ENCODE assay signal across 15 cellular contexts in the genomic region with DNA sequence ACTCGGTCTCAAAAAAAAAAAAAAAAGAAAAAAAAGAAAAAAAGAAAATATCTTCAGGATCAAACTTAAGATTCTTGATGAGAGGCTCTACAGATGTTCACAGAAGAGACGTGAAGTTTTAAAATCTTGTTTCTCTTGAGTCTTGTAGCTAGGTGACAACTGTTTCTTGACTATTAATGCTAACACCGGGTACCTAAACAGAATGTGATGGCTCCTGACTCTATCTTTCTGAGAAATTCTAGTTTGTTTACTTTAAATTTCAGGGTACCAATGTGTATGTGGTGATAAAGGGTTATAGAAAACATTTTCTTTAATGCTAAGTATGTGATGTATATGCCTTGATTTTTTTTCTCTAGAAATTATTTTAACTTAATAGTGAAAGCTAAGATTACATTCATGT. TPM values are rescaled to one million over a fixed set of nuclear protein-coding genes. Genes with fewer than 3 reads are reported as not detected.
DNase-seq lines count a peak whose midpoint lies in the region; ATAC-seq and TF ChIP-seq lines count a peak whose summit lies in the region.
"Had no signal": no experiment of that assay in that cellular context is flagged by ENCODE, and none has a peak within 500 bp of the region (broad histone marks: within the 10 kb centered on the region; RNA-seq: fewer than 3 reads in every experiment).

No MANE protein-coding gene starts in this region.

- H3K4me3 ChIP-seq in lower lobe of right lung (no peak overlapping the region), esophagus muscularis mucosa (no peak overlapping the region)

- peaks cover 78% of the 10 kb centered on the region for H3K4me1 ChIP-seq in lower lobe of right lung
- peaks cover 55 to 79% (median 67%) of the 10 kb centered on the region in 4 donors for H3K4me1 ChIP-seq in esophagus muscularis mucosa

- H3K9me3 Mint-ChIP-seq in activated naive CD8-positive, alpha-beta T cell (ENCODE audit: low read depth), result no peaks in the 10 kb centered on the region
- H3K9me3 Mint-ChIP-seq in activated naive CD8-positive, alpha-beta T cell treated with anti-CD3 and anti-CD28 coated beads for 36 hours, result no peaks in the 10 kb centered on the region
- H3K9me3 Mint-ChIP-seq in activated CD4-positive, alpha-beta memory T cell treated with anti-CD3 and anti-CD28 coated beads, Interleukin-2, amount 10 ng/mL, durations not matched to agents 7 days and 5 days, result no peaks in the 10 kb centered on the region
- H3K9me3 Mint-ChIP-seq in type B pancreatic cell, result no peaks in the 10 kb centered on the region
- H3K9me3 Mint-ChIP-seq: IgD-negative memory B cell had no signal

- POLR2A ChIA-PET in activated CD4-positive, alpha-beta memory T cell treated with anti-CD3 and anti-CD28 coated beads, Interleukin-2, amount 10 ng/mL, durations not matched to agents 7 days and 5 days (lab: Charles Lee), result interaction anchor here (1.4 to 2.6 kb wide), 2 partner anchors 9 to 11 kb away, joined by 3 to 10 read pairs; no protein-coding TSS in a partner anchor

- CTCF ChIA-PET in activated CD4-positive, alpha-beta memory T cell treated with anti-CD3 and anti-CD28 coated beads, Interleukin-2, amount 10 ng/mL, durations not matched to agents 7 days and 5 days (lab: Charles Lee), result interaction anchor here (0.9 kb wide), 1 partner anchor 50 kb away, joined by 4 read pairs; no protein-coding TSS in a partner anchor

- H3K36me3 ChIP-seq in lower lobe of right lung, result peaks cover 44% of the 10 kb centered on the region
- H3K36me3 ChIP-seq in esophagus muscularis mucosa, result peaks cover 17 to 43% (median 33%) of the 10 kb centered on the region in 4 donors

- intact Hi-C loops in lower lobe of right lung (cut with DNase I), result no loop called here
- intact Hi-C loops in esophagus muscularis mucosa (cut with DNase I), result no loop called here

- H3K27ac ChIP-seq in lower lobe of right lung (peak overlapping the region; percentile 74), esophagus muscularis mucosa (replicated peaks in 1 of 4) (peak overlapping the region in 2 of 4 donors; percentile 67 to 75)

- peaks cover 54% of the 10 kb centered on the region for H3K4me1 Mint-ChIP-seq in activated naive CD8-positive, alpha-beta T cell (ENCODE audit: low read depth)
- peaks cover 38% of the 10 kb centered on the region for H3K4me1 Mint-ChIP-seq in activated naive CD8-positive, alpha-beta T cell treated with anti-CD3 and anti-CD28 coated beads for 36 hours
- peaks cover 55% of the 10 kb centered on the region for H3K4me1 Mint-ChIP-seq in activated CD4-positive, alpha-beta memory T cell treated with anti-CD3 and anti-CD28 coated beads, Interleukin-2, amount 10 ng/mL, durations not matched to agents 7 days and 5 days
- peaks cover 18% of the 10 kb centered on the region for H3K4me1 Mint-ChIP-seq in type B pancreatic cell (ENCODE audit: unreplicated experiment)

- TF ChIP-seq CTCF in lower lobe of right lung (IDR thresholded peaks at IDR 0.05) (no peak), type B pancreatic cell (conservative IDR thresholded peaks at IDR 0.05) (no peak), esophagus muscularis mucosa (IDR thresholded peaks at IDR 0.05) (no peak)

- H3K4me3 Mint-ChIP-seq in activated naive CD8-positive, alpha-beta T cell, result no peak overlapping the region
- H3K4me3 Mint-ChIP-seq in activated naive CD8-positive, alpha-beta T cell treated with anti-CD3 and anti-CD28 coated beads for 36 hours, result no peak overlapping the region
- no peak overlapping the region for H3K4me3 Mint-ChIP-seq in activated CD4-positive, alpha-beta memory T cell treated with anti-CD3 and anti-CD28 coated beads, Interleukin-2, amount 10 ng/mL, durations not matched to agents 7 days and 5 days
- H3K4me3 Mint-ChIP-seq in type B pancreatic cell, result no peak overlapping the region
- H3K4me3 Mint-ChIP-seq: IgD-negative memory B cell had no signal

- H3K36me3 Mint-ChIP-seq in activated naive CD8-positive, alpha-beta T cell, result no peaks in the 10 kb centered on the region
- H3K36me3 Mint-ChIP-seq in activated naive CD8-positive, alpha-beta T cell treated with anti-CD3 and anti-CD28 coated beads for 36 hours, result peaks cover 35% of the 10 kb centered on the region
- H3K36me3 Mint-ChIP-seq in activated CD4-positive, alpha-beta memory T cell treated with anti-CD3 and anti-CD28 coated beads, Interleukin-2, amount 10 ng/mL, durations not matched to agents 7 days and 5 days (ENCODE audit: low read depth), result peaks cover 37% of the 10 kb centered on the region
- peaks cover 31% of the 10 kb centered on the region for H3K36me3 Mint-ChIP-seq in type B pancreatic cell

- H3K27ac Mint-ChIP-seq in activated naive CD8-positive, alpha-beta T cell, result peak overlapping the region; percentile 22
- no peak overlapping the region for H3K27ac Mint-ChIP-seq in activated naive CD8-positive, alpha-beta T cell treated with anti-CD3 and anti-CD28 coated beads for 36 hours
- peak overlapping the region; percentile 44 for H3K27ac Mint-ChIP-seq in activated CD4-positive, alpha-beta memory T cell treated with anti-CD3 and anti-CD28 coated beads, Interleukin-2, amount 10 ng/mL, durations not matched to agents 7 days and 5 days
- H3K27ac Mint-ChIP-seq in type B pancreatic cell, result peak overlapping the region; percentile 80

- 80% methylated on average over 3 of the region's 3 CpGs for WGBS in esophagus muscularis mucosa

- no peak for ATAC-seq in lower lobe of right lung
- no peak for ATAC-seq in GM21367 (IDR thresholded peaks at IDR 0.05; ENCODE audit: unreplicated experiment)

- H3K27me3 ChIP-seq in lower lobe of right lung (ENCODE audit: low read depth) (no peaks in the 10 kb centered on the region), esophagus muscularis mucosa (no peaks in the 10 kb centered on the region)

- H3K9me3 ChIP-seq in lower lobe of right lung (no peaks in the 10 kb centered on the region), esophagus muscularis mucosa (no peaks in the 10 kb centered on the region)

- no peaks in the 10 kb centered on the region for H3K27me3 Mint-ChIP-seq in activated naive CD8-positive, alpha-beta T cell
- no peaks in the 10 kb centered on the region for H3K27me3 Mint-ChIP-seq in activated naive CD8-positive, alpha-beta T cell treated with anti-CD3 and anti-CD28 coated beads for 36 hours
- no peaks in the 10 kb centered on the region for H3K27me3 Mint-ChIP-seq in activated CD4-positive, alpha-beta memory T cell treated with anti-CD3 and anti-CD28 coated beads, Interleukin-2, amount 10 ng/mL, durations not matched to agents 7 days and 5 days
- H3K27me3 Mint-ChIP-seq in type B pancreatic cell, result no peaks in the 10 kb centered on the region
- H3K27me3 Mint-ChIP-seq: IgD-negative memory B cell had no signal

- DNase-seq in activated naive CD8-positive, alpha-beta T cell treated with anti-CD3 and anti-CD28 coated beads for 36 hours, result no peak
- DNase-seq in activated CD4-positive, alpha-beta memory T cell treated with anti-CD3 and anti-CD28 coated beads, Interleukin-2, amount 10 ng/mL, durations not matched to agents 7 days and 5 days, result no peak
- DNase-seq in lower lobe of right lung, result no peak
- no peak for DNase-seq in type B pancreatic cell (ENCODE audit: extremely low spot score, unreplicated experiment)
- no peak for DNase-seq in NCI-H1694 (lab: John Stamatoyannopoulos, UW)
- DNase-seq in esophagus muscularis mucosa (ENCODE audit: extremely low spot score), result no peak
- DNase-seq: DMS53; H7; NCI-H1092; Right ventricle myocardium superior; stimulated activated CD4-positive, alpha-beta T cell treated with anti-CD3 and anti-CD28 coated beads, Interleukin-4, amount 100 ng/mL, for 1 hour; T-helper 9 cell had no signal

- no peak for TF ChIP-seq EP300 in esophagus muscularis mucosa (IDR thresholded peaks at IDR 0.05)

- no peak for TF ChIP-seq POLR2A in esophagus muscularis mucosa (IDR thresholded peaks at IDR 0.05; ENCODE audit: low read depth)

RNA-seq across cellular contexts. Expression of a gene that starts 12.5 kb away (rescaled TPM):
- 100 to 1,000 TPM; 203 TPM for total RNA-seq in activated naive CD8-positive, alpha-beta T cell treated with anti-CD3 and anti-CD28 coated beads for 36 hours
- total RNA-seq in activated CD4-positive, alpha-beta memory T cell treated with anti-CD3 and anti-CD28 coated beads, Interleukin-2, amount 10 ng/mL, durations not matched to agents 7 days and 5 days, result 100 to 1,000 TPM; 153 to 155 TPM
- total RNA-seq in lower lobe of right lung, result 257 TPM
- total RNA-seq in type B pancreatic cell (ENCODE audit: low replicate concordance), result 204 and 253 TPM in 2 replicates
- total RNA-seq in esophagus muscularis mucosa, result 100 to 1,000 TPM; 114 to 230 (median 136) TPM

RNA-seq across cellular contexts. Expression of a gene that starts 38.0 kb away (rescaled TPM):
- total RNA-seq in activated naive CD8-positive, alpha-beta T cell treated with anti-CD3 and anti-CD28 coated beads for 36 hours, result 10 to 100 TPM; 13.7 to 15.5 TPM
- total RNA-seq in activated CD4-positive, alpha-beta memory T cell treated with anti-CD3 and anti-CD28 coated beads, Interleukin-2, amount 10 ng/mL, durations not matched to agents 7 days and 5 days, result 10 to 100 TPM in 1 of 2 experiments, 1 to 10 TPM in 1; 9.0 to 10.6 TPM
- total RNA-seq in lower lobe of right lung (15.7 TPM), type B pancreatic cell (ENCODE audit: low replicate concordance) (22.0 and 23.2 TPM in 2 replicates), esophagus muscularis mucosa (10 to 100 TPM; 12.3 to 18.9 (median 14.5) TPM)
